Comparison of ENCODE assay signal across 20 cellular contexts in genomic region chr1:203121186-203122015, GRCh38. TPM values are rescaled to one million over a fixed set of nuclear protein-coding genes. Genes with fewer than 3 reads are reported as not detected.
DNase-seq lines count a peak whose midpoint lies in the region; ATAC-seq and TF ChIP-seq lines count a peak whose summit lies in the region.
"Had no signal": no experiment of that assay in that cellular context is flagged by ENCODE, and none has a peak within 500 bp of the region (broad histone marks: within the 10 kb centered on the region; RNA-seq: fewer than 3 reads in every experiment).

No MANE protein-coding gene starts in this region.

- H4K20me1 ChIP-seq in smooth muscle cell (ENCODE audit: low read depth) = no peaks in the 10 kb centered on the region

- H3K36me3 ChIP-seq in smooth muscle cell (ENCODE audit: low read depth) = no peaks in the 10 kb centered on the region
- H3K36me3 ChIP-seq: tibial artery had no signal

- peaks cover 4% of the 10 kb centered on the region for H3K4me1 ChIP-seq in smooth muscle cell (ENCODE audit: low read depth)

- H3K27ac Mint-ChIP-seq in nephron = peak overlapping the region in 2 of 3 experiments; percentile 0 to 11
- H3K27ac Mint-ChIP-seq: activated T-cell treated with anti-CD3 and anti-CD28 coated beads, Interleukin-2, amount 50 U/mL, for 24 hours had no signal

- peaks cover 12% of the 10 kb centered on the region for H3K27me3 ChIP-seq in smooth muscle cell (ENCODE audit: low read depth)

- no peak overlapping the region for H3K4me3 ChIP-seq in smooth muscle cell
- H3K4me3 ChIP-seq: tibial artery had no signal

- no peak for ATAC-seq in GM18861 (IDR thresholded peaks at IDR 0.05; ENCODE audit: unreplicated experiment)
- ATAC-seq: esophagus mucosa had no signal

- no peaks in the 10 kb centered on the region for H3K79me2 ChIP-seq in smooth muscle cell (ENCODE audit: low read depth)

- no peak overlapping the region for H3K4me3 Mint-ChIP-seq in nephron
- H3K4me3 Mint-ChIP-seq: activated T-cell treated with anti-CD3 and anti-CD28 coated beads, Interleukin-2, amount 50 U/mL, for 24 hours; CD8-positive, alpha-beta memory T cell had no signal

- TF ChIP-seq CTCF in nephron (IDR thresholded peaks at IDR 0.05; ENCODE audit: unreplicated experiment in 3 of 3) (no peak), smooth muscle cell (IDR thresholded peaks at IDR 0.05; ENCODE audit: borderline replicate concordance, insufficient read depth, poor library complexity, severe bottlenecking) (no peak)

- no peaks in the 10 kb centered on the region for H3K9me3 ChIP-seq in smooth muscle cell (replicated peaks; ENCODE audit: low read depth)
- H3K9me3 ChIP-seq: tibial artery had no signal

- H2AFZ ChIP-seq in smooth muscle cell (ENCODE audit: low read depth) = no peak overlapping the region

- 86% methylated on average over 11 of the region's 11 CpGs for WGBS in smooth muscle cell (ENCODE audit: low lambda C conversion rate)

- DNase-seq in CMK (ENCODE audit: low read depth) = peak; percentile 81
- DNase-seq in Kasumi-1 (lab: John Stamatoyannopoulos, UW) = peak; percentile 79 to 89
- DNase-seq in UCSD-AML1 (lab: John Stamatoyannopoulos, UW; ENCODE audit: unreplicated experiment) = peak; percentile 56
- no peak for DNase-seq in DMS79 treated with DMSO at 0.1 percent for 48 hours (lab: John Stamatoyannopoulos, UW)
- no peak for DNase-seq in smooth muscle cell (lab: John Stamatoyannopoulos, UW; ENCODE audit: unreplicated experiment)
- DNase-seq: activated CD4-positive, alpha-beta T cell treated with anti-CD3 and anti-CD28 coated beads, Interleukin-2, amount 50 U/mL, for 4 hours; activated naive CD4-positive, alpha-beta T cell treated with Interleukin-2 at 50 U/mL for 16 hours; activated T-cell treated with anti-CD3 and anti-CD28 coated beads, Interleukin-2, amount 50 U/mL, for 24 hours; CD8-positive, alpha-beta memory T cell; central memory CD4-positive, alpha-beta T cell; kidney; mammary epithelial cell; NCI-H1436; NCI-H524; stimulated activated naive CD4-positive, alpha-beta T cell had no signal

- no peaks in the 10 kb centered on the region for H3K36me3 Mint-ChIP-seq in nephron (ENCODE audit: low read depth)
- H3K36me3 Mint-ChIP-seq: CD8-positive, alpha-beta memory T cell had no signal

- H3K27ac ChIP-seq in smooth muscle cell (ENCODE audit: low read depth) = no peak overlapping the region
- H3K27ac ChIP-seq: tibial artery had no signal

- H3K4me1 Mint-ChIP-seq in nephron = peaks cover 66% of the 10 kb centered on the region

- no peak overlapping the region for H3K4me2 ChIP-seq in smooth muscle cell

- H3K9me3 Mint-ChIP-seq in nephron = no peaks in the 10 kb centered on the region
- H3K9me3 Mint-ChIP-seq: activated T-cell treated with anti-CD3 and anti-CD28 coated beads, Interleukin-2, amount 50 U/mL, for 24 hours; CD8-positive, alpha-beta memory T cell had no signal

- no peak overlapping the region for H3K9ac ChIP-seq in smooth muscle cell (ENCODE audit: low read depth)

- H3K27me3 Mint-ChIP-seq in nephron (ENCODE audit: low read depth) = peaks cover 49% of the 10 kb centered on the region

- H3F3A ChIP-seq in smooth muscle cell (ENCODE audit: low read depth) = no peaks in the 10 kb centered on the region

RNA-seq across cellular contexts. Expression of gene ADORA1, which starts 6.1 kb away (rescaled TPM):
- total RNA-seq in smooth muscle cell = 7.7 and 16.0 TPM in 2 replicates
- polyA plus RNA-seq in smooth muscle cell = 18.0 and 18.5 TPM in 2 replicates
- total RNA-seq: CD8-positive, alpha-beta memory T cell had no signal
- polyA plus RNA-seq: CD8-positive, alpha-beta memory T cell had no signal

RNA-seq across cellular contexts. Expression of gene MYOG, which starts 35.6 kb away (rescaled TPM):
- total RNA-seq in smooth muscle cell = not detected in 2 replicates
- polyA plus RNA-seq in smooth muscle cell = 0.41 TPM in 1 of 2 replicates, not detected in the other
- total RNA-seq: CD8-positive, alpha-beta memory T cell; esophagus mucosa; kidney; mammary epithelial cell had no signal
- polyA plus RNA-seq: CD8-positive, alpha-beta memory T cell; mammary epithelial cell had no signal

RNA-seq across cellular contexts. Expression of gene MYBPH, which starts 54.2 kb away (rescaled TPM):
- total RNA-seq in smooth muscle cell = 0.67 TPM in 1 of 2 replicates, not detected in the other
- 0.51 and 1.7 TPM in 2 replicates for polyA plus RNA-seq in smooth muscle cell
- total RNA-seq: CD8-positive, alpha-beta memory T cell; esophagus mucosa; frontal cortex; kidney; mammary epithelial cell had no signal
- polyA plus RNA-seq: CD8-positive, alpha-beta memory T cell; mammary epithelial cell had no signal

Comparison
In these comparisons a context has a peak if more than half of its experiments do, and no peak if none do; other contexts are left out.
1. DNase-seq: peak in CMK (single experiment), Kasumi-1 (2 of 2) and UCSD-AML1 (single experiment); none in DMS79 treated with DMSO at 0.1 percent for 48 hours (single experiment) and smooth muscle cell (single experiment).